Comparison of ENCODE assay signal across 1 cellular context in genomic region chr6:100891079-100891478, GRCh38.
TF ChIP-seq lines count a peak whose summit lies in the region.

No MANE protein-coding gene starts in this region.

TF ChIP-seq in K562, 482 proteins besides CTCF, POLR2A, EP300 and RAD21 (continued from another document):
- TF ChIP-seq UBTF (IDR thresholded peaks at IDR 0.05; ENCODE audit: borderline replicate concordance in 1 of 2, low read depth in 2 of 2, low read length in 2 of 2) (no peak), ZBTB26 (CRISPR knock-in tag; IDR thresholded peaks at IDR 0.05) (no peak), GABPB1 (CRISPR knock-in tag; IDR thresholded peaks at IDR 0.05) (no peak), FOSL1 (tag; conservative IDR thresholded peaks at IDR 0.05) (no peak), PCBP1 (IDR thresholded peaks at IDR 0.05; ENCODE audit: low read depth, low read length, poor library complexity, severe bottlenecking) (no peak), EGR1 (conservative IDR thresholded peaks at IDR 0.05) (no peak), ARID1B (IDR thresholded peaks at IDR 0.05) (peak; percentile 90), PHTF2 (CRISPR knock-in tag; IDR thresholded peaks at IDR 0.05) (no peak), FOXJ3 (CRISPR knock-in tag; IDR thresholded peaks at IDR 0.05) (no peak), EZH2 (IDR thresholded peaks at IDR 0.05; ENCODE audit: borderline replicate concordance, low read depth, low read length) (no peak), BHLHE40 (IDR thresholded peaks at IDR 0.05; ENCODE audit: low read length) (no peak), CBX2 (IDR thresholded peaks at IDR 0.05; ENCODE audit: insufficient read depth, low read length, poor library complexity, severe bottlenecking) (no peak), MYC (IDR thresholded peaks at IDR 0.05; ENCODE audit: low read depth, low read length) (no peak), MYC (CRISPR knock-in tag; IDR thresholded peaks at IDR 0.05; ENCODE audit: borderline replicate concordance, low read depth) (no peak), SPI1 (IDR thresholded peaks at IDR 0.05; ENCODE audit: borderline replicate concordance, low read depth, low read length) (no peak), RFX1 (IDR thresholded peaks at IDR 0.05) (no peak), HMG20B (CRISPR knock-in tag; IDR thresholded peaks at IDR 0.05) (no peak), TBL1XR1 (IDR thresholded peaks at IDR 0.05; ENCODE audit: low read length in 2 of 2) (no peak), ZNF212 (CRISPR knock-in tag; IDR thresholded peaks at IDR 0.05) (no peak), ZNF518B (CRISPR knock-in tag; IDR thresholded peaks at IDR 0.05) (no peak), ZNF707 (CRISPR knock-in tag; conservative IDR thresholded peaks at IDR 0.05) (no peak), TFAM (CRISPR knock-in tag; conservative IDR thresholded peaks at IDR 0.05) (no peak), NCOA2 (IDR thresholded peaks at IDR 0.05; ENCODE audit: partially characterized antibody in 2 of 2) (no peak), ZFP36 (IDR thresholded peaks at IDR 0.05; ENCODE audit: low read depth, low read length, partially characterized antibody) (no peak), ZNF780A (CRISPR knock-in tag; IDR thresholded peaks at IDR 0.05) (no peak), NFE2L1 (tag; IDR thresholded peaks at IDR 0.05; ENCODE audit: borderline replicate concordance, low read depth) (no peak), ZKSCAN1 (IDR thresholded peaks at IDR 0.05; ENCODE audit: low read depth, low read length) (no peak), COPS2 (conservative IDR thresholded peaks at IDR 0.05) (no peak), MTF1 (CRISPR knock-in tag; IDR thresholded peaks at IDR 0.05; ENCODE audit: borderline replicate concordance) (no peak), CREBBP (IDR thresholded peaks at IDR 0.05; ENCODE audit: low read depth, low read length) (no peak), SOX6 (IDR thresholded peaks at IDR 0.05) (peak; percentile 26; the same call in 1 of the 2 replicates), MAFF (IDR thresholded peaks at IDR 0.05; ENCODE audit: low read length) (no peak), ZC3H4 (CRISPR knock-in tag; IDR thresholded peaks at IDR 0.05; ENCODE audit: borderline replicate concordance) (no peak), CBFA2T3 (IDR thresholded peaks at IDR 0.05) (peak; percentile 85), ZEB2 (IDR thresholded peaks at IDR 0.05) (no peak), LARP7 (IDR thresholded peaks at IDR 0.05) (no peak), NCOA4 (IDR thresholded peaks at IDR 0.05; ENCODE audit: partially characterized antibody) (no peak), PYGO2 (tag; IDR thresholded peaks at IDR 0.05) (no peak), POLR2B (IDR thresholded peaks at IDR 0.05; ENCODE audit: low read depth, partially characterized antibody) (no peak), CGGBP1 (CRISPR knock-in tag; IDR thresholded peaks at IDR 0.05) (no peak), CBX3 (IDR thresholded peaks at IDR 0.05; ENCODE audit: borderline replicate concordance in 1 of 2, low read length in 2 of 2) (no peak), NCOR1 (IDR thresholded peaks at IDR 0.05) (peak; percentile 65), MTA2 (IDR thresholded peaks at IDR 0.05; ENCODE audit: low read depth) (peak; percentile 80)
- TF ChIP-seq, protein P1, sequence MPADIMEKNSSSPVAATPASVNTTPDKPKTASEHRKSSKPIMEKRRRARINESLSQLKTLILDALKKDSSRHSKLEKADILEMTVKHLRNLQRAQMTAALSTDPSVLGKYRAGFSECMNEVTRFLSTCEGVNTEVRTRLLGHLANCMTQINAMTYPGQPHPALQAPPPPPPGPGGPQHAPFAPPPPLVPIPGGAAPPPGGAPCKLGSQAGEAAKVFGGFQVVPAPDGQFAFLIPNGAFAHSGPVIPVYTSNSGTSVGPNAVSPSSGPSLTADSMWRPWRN (IDR thresholded peaks at IDR 0.05; ENCODE audit: low read depth), result no peak
- TF ChIP-seq, protein P2, sequence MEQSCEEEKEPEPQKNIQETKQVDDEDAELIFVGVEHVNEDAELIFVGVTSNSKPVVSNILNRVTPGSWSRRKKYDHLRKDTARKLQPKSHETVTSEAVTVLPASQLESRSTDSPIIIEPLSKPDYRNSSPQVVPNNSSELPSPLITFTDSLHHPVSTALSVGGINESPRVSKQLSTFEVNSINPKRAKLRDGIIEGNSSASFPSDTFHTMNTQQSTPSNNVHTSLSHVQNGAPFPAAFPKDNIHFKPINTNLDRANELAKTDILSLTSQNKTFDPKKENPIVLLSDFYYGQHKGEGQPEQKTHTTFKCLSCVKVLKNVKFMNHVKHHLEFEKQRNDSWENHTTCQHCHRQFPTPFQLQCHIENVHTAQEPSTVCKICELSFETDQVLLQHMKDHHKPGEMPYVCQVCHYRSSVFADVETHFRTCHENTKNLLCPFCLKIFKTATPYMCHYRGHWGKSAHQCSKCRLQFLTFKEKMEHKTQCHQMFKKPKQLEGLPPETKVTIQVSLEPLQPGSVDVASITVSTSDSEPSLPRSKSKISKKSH (CRISPR knock-in tag; IDR thresholded peaks at IDR 0.05), result no peak
- TF ChIP-seq, protein P3, sequence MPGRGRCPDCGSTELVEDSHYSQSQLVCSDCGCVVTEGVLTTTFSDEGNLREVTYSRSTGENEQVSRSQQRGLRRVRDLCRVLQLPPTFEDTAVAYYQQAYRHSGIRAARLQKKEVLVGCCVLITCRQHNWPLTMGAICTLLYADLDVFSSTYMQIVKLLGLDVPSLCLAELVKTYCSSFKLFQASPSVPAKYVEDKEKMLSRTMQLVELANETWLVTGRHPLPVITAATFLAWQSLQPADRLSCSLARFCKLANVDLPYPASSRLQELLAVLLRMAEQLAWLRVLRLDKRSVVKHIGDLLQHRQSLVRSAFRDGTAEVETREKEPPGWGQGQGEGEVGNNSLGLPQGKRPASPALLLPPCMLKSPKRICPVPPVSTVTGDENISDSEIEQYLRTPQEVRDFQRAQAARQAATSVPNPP (IDR thresholded peaks at IDR 0.05; ENCODE audit: borderline replicate concordance, insufficient read depth, insufficient read length), result no peak
- TF ChIP-seq, protein P4, sequence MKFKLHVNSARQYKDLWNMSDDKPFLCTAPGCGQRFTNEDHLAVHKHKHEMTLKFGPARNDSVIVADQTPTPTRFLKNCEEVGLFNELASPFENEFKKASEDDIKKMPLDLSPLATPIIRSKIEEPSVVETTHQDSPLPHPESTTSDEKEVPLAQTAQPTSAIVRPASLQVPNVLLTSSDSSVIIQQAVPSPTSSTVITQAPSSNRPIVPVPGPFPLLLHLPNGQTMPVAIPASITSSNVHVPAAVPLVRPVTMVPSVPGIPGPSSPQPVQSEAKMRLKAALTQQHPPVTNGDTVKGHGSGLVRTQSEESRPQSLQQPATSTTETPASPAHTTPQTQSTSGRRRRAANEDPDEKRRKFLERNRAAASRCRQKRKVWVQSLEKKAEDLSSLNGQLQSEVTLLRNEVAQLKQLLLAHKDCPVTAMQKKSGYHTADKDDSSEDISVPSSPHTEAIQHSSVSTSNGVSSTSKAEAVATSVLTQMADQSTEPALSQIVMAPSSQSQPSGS (CRISPR knock-in tag; IDR thresholded peaks at IDR 0.05), result no peak
